In genomic region chr5:102998224-102998623, GRCh38 we compare ENCODE assay signal across 28 cellular contexts.
"Had no signal": no experiment of that assay in that cellular context is flagged by ENCODE, and none has a peak within 500 bp of the region (broad histone marks: within the 10 kb centered on the region; RNA-seq: fewer than 3 reads in every experiment).

No MANE protein-coding gene starts in this region.

- H3K4me2 ChIP-seq: SK-N-SH had no signal

- H3K4me1 ChIP-seq: SJCRH30 had no signal

- H3K36me3 ChIP-seq: brain microvascular endothelial cell had no signal

- H3K4me3 ChIP-seq: K562, SJCRH30 had no signal

- H3K27ac ChIP-seq: brain microvascular endothelial cell, SJCRH30, VCaP had no signal

- DNase-seq: activated CD4-positive, alpha-beta memory T cell treated with anti-CD3 and anti-CD28 coated beads for 36 hours; activated CD4-positive, alpha-beta T cell treated with anti-CD3 and anti-CD28 coated beads, Interleukin-2, amount 10 ng/mL, durations not matched to agents 7 days and 5 days; activated CD4-positive, CD25-positive, alpha-beta regulatory T cell; activated CD8-positive, alpha-beta memory T cell treated with anti-CD3 and anti-CD28 coated beads for 24 hours; activated effector memory CD4-positive, alpha-beta T cell treated with anti-CD3 and anti-CD28 coated beads, Interleukin-2, amount 50 U/mL, for 16 hours; activated naive CD4-positive, alpha-beta T cell treated with Interleukin-2 at 50 U/mL for 16 hours; activated naive CD8-positive, alpha-beta T cell treated with anti-CD3 and anti-CD28 coated beads, Interleukin-2, amount 50 U/mL, for 24 hours; activated T-cell treated with anti-CD3 and anti-CD28 coated beads, Interleukin-2, amount 50 U/mL, for 4 hours; brain microvascular endothelial cell; central memory CD4-positive, alpha-beta T cell; Karpas-422; MM.1S; NCI-H1105 treated with DMSO at 0.1 percent for 48 hours; NCI-H1436 treated with DMSO at 0.1 percent for 48 hours; NCI-H1930; NCI-H2171; NCI-H2227 treated with DMSO at 0.1 percent for 48 hours; NCI-H526; NCI-H82; RPMI8226; SJCRH30; SK-N-SH; T-helper 1 cell had no signal

- ATAC-seq: activated naive CD4-positive, alpha-beta T cell treated with anti-CD3 and anti-CD28 coated beads, Interleukin-2, amount 50 U/mL, for 72 hours; activated naive CD8-positive, alpha-beta T cell treated with anti-CD3 and anti-CD28 coated beads, Interleukin-2, amount 50 U/mL, for 24 hours; activated T-cell treated with anti-CD3 and anti-CD28 coated beads, Interleukin-2, amount 50 U/mL, for 4 hours; K562; Panc1; Right ventricle myocardium inferior had no signal

- FAIRE-seq: K562 had no signal

- H3K9ac ChIP-seq: SK-N-SH had no signal

- H3K9me3 ChIP-seq: SJCRH30, SK-N-SH had no signal

- H3K27me3 ChIP-seq: brain microvascular endothelial cell, SJCRH30 had no signal
